In the genomic region with DNA sequence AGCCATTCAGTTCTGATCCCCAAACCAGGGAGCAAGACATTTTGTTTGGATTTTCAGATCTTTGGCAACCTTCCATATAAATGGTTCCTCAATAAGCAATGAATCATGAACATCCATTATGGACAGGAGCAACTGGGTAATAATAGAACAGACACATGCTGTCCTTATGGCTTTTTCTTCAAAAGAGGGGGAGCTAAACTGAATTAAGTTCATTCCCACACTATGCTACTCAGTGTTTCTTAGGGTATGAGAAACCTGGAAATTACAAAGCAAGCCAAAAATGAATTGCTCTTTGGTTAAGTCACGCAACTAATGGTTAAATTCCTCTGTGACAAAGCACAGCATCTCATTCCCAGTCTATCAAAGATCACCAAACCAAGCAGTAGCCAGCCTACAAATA, we compare ENCODE assay signal across 26 cellular contexts. TPM values are rescaled to one million over a fixed set of nuclear protein-coding genes. Genes with fewer than 3 reads are reported as not detected.
DNase-seq lines count a peak whose midpoint lies in the region; ATAC-seq, FAIRE-seq and TF ChIP-seq lines count a peak whose summit lies in the region.
"Had no signal": no experiment of that assay in that cellular context is flagged by ENCODE, and none has a peak within 500 bp of the region (broad histone marks: within the 10 kb centered on the region; RNA-seq: fewer than 3 reads in every experiment).

No MANE protein-coding gene starts in this region.

- peak; percentile 9 for FAIRE-seq in GM12891 (lab: Jason Lieb, UNC)
- no peak for FAIRE-seq in astrocyte (lab: Jason Lieb, UNC)
- FAIRE-seq: RCC 7860 had no signal

- H3K27me3 ChIP-seq in astrocyte (ENCODE audit: insufficient read depth, low read length) (no peaks in the 10 kb centered on the region), uterus (no peaks in the 10 kb centered on the region)
- H3K27me3 ChIP-seq: brain microvascular endothelial cell, spleen, tibial nerve had no signal

- ATAC-seq in HG03135 (IDR thresholded peaks at IDR 0.05; ENCODE audit: unreplicated experiment) = no peak
- ATAC-seq: activated naive CD8-positive, alpha-beta T cell treated with anti-CD3 and anti-CD28 coated beads, Interleukin-2, amount 50 U/mL, for 24 hours had no signal

- no peaks in the 10 kb centered on the region for H3K4me1 Mint-ChIP-seq in astrocyte (ENCODE audit: low read depth, unreplicated experiment)

- no peak overlapping the region for H3K4me3 Mint-ChIP-seq in astrocyte (ENCODE audit: unreplicated experiment)
- H3K4me3 Mint-ChIP-seq: activated naive CD8-positive, alpha-beta T cell treated with anti-CD3 and anti-CD28 coated beads, Interleukin-2, amount 50 U/mL, for 24 hours; activated T-cell treated with anti-CD3 and anti-CD28 coated beads, Interleukin-2, amount 50 U/mL, for 24 hours; T-helper 1 cell treated with Interleukin-12 subunit alpha and Interleukin-12 subunit beta and Interleukin-4 antibody, amounts not matched to agents 30 μg/mL and 1 μg/mL, for 36 hours had no signal

- H3K79me2 ChIP-seq in astrocyte (ENCODE audit: insufficient read depth, low read length) = no peaks in the 10 kb centered on the region
- H3K79me2 ChIP-seq: parathyroid adenoma had no signal

- H3K36me3 ChIP-seq in astrocyte (ENCODE audit: insufficient read depth, low read length) (no peaks in the 10 kb centered on the region), uterus (no peaks in the 10 kb centered on the region)
- H3K36me3 ChIP-seq: BLaER1 treated with 17β-estradiol and CSF1 and Interleukin-3, amounts not matched to agents 10 nM and 100 nM; brain microvascular endothelial cell; spleen; tibial nerve had no signal

- TF ChIP-seq CTCF in astrocyte (IDR thresholded peaks at IDR 0.05; ENCODE audit: insufficient read depth, low read depth, low read length) = no peak
- no peak for TF ChIP-seq CTCF in foreskin fibroblast (IDR thresholded peaks at IDR 0.05; ENCODE audit: low read depth, low read length)
- TF ChIP-seq CTCF in uterus (IDR thresholded peaks at IDR 0.05) = no peak

- H3K4me1 ChIP-seq in astrocyte (ENCODE audit: insufficient read depth, low read length) (peaks cover 6% of the 10 kb centered on the region), uterus (peaks cover 5 to 11% of the 10 kb centered on the region in 2 donors)
- H3K4me1 ChIP-seq: BLaER1 treated with 17β-estradiol and CSF1 and Interleukin-3, amounts not matched to agents 10 nM and 100 nM; Caco-2; parathyroid adenoma had no signal

- H2AFZ ChIP-seq in astrocyte (ENCODE audit: low read depth, low read length) = no peak overlapping the region
- H2AFZ ChIP-seq: parathyroid adenoma had no signal

- no peaks in the 10 kb centered on the region for H4K20me1 ChIP-seq in astrocyte (ENCODE audit: insufficient read depth, low read length)
- H4K20me1 ChIP-seq: BLaER1 treated with 17β-estradiol and CSF1 and Interleukin-3, amounts not matched to agents 10 nM and 100 nM had no signal

- H3K36me3 Mint-ChIP-seq in astrocyte (ENCODE audit: low read depth, unreplicated experiment) = no peaks in the 10 kb centered on the region

- H3K9ac ChIP-seq in astrocyte (ENCODE audit: low read length) = no peak overlapping the region
- H3K9ac ChIP-seq: BLaER1 treated with 17β-estradiol and CSF1 and Interleukin-3, amounts not matched to agents 10 nM and 100 nM; parathyroid adenoma had no signal

- H3K27ac Mint-ChIP-seq in astrocyte (ENCODE audit: unreplicated experiment) = no peak overlapping the region
- H3K27ac Mint-ChIP-seq: activated naive CD8-positive, alpha-beta T cell treated with anti-CD3 and anti-CD28 coated beads, Interleukin-2, amount 50 U/mL, for 24 hours; activated T-cell treated with anti-CD3 and anti-CD28 coated beads, Interleukin-2, amount 50 U/mL, for 24 hours; T-helper 1 cell treated with Interleukin-12 subunit alpha and Interleukin-12 subunit beta and Interleukin-4 antibody, amounts not matched to agents 30 μg/mL and 1 μg/mL, for 36 hours had no signal

- DNase-seq in GM12891 (ENCODE audit: insufficient read length, low spot score) (no peak), astrocyte (ENCODE audit: low read depth) (peak; percentile 88), foreskin fibroblast (peak; percentile 59 to 75), uterus (no peak), SIG-M5 (lab: John Stamatoyannopoulos, UW) (no peak)
- DNase-seq in activated CD4-positive, CD25-positive, alpha-beta regulatory T cell treated with anti-CD3 and anti-CD28 coated beads, Interleukin-2, amount 50 U/mL, for 72 hours = no peak
- DNase-seq: activated CD4-positive, alpha-beta T cell treated with anti-CD3 and anti-CD28 coated beads for 48 hours; activated naive CD8-positive, alpha-beta T cell treated with anti-CD3 and anti-CD28 coated beads, Interleukin-2, amount 50 U/mL, for 24 hours; activated T-cell treated with anti-CD3 and anti-CD28 coated beads, Interleukin-2, amount 50 U/mL, for 24 hours; brain microvascular endothelial cell; Caco-2; DMS79; foreskin melanocyte; GOT3; NCI-H1417; NCI-H2029 treated with DMSO at 0.1 percent for 48 hours; NCI-H2227 treated with DMSO at 0.1 percent for 48 hours; spleen had no signal

- TF ChIP-seq POLR2A in GM12891 (IDR thresholded peaks at IDR 0.05; ENCODE audit: low read depth, low read length) (no peak), uterus (IDR thresholded peaks at IDR 0.05) (no peak)

- H3K4me3 ChIP-seq in astrocyte (ENCODE audit: insufficient read depth, low read depth, low read length) = no peak overlapping the region
- no peak overlapping the region for H3K4me3 ChIP-seq in foreskin fibroblast (ENCODE audit: low read depth in 1 of 2, low read length in 2 of 2)
- no peak overlapping the region for H3K4me3 ChIP-seq in uterus
- H3K4me3 ChIP-seq: BLaER1 treated with 17β-estradiol and CSF1 and Interleukin-3, amounts not matched to agents 10 nM and 100 nM; lung; spleen; tibial nerve had no signal

- H3K27ac ChIP-seq in astrocyte (ENCODE audit: low read depth, low read length) (no peak overlapping the region), uterus (peak overlapping the region; percentile 72 to 74)
- H3K27ac ChIP-seq: BLaER1 treated with 17β-estradiol and CSF1 and Interleukin-3, amounts not matched to agents 10 nM and 100 nM; brain microvascular endothelial cell; parathyroid adenoma; spleen; tibial nerve had no signal

- intact Hi-C loops in uterus (cut with DNase I; ENCODE audit: low total_unique reads) = no loop called here

- H3K9me3 ChIP-seq in astrocyte (ENCODE audit: insufficient read depth, low read depth, low read length) (no peaks in the 10 kb centered on the region), uterus (no peaks in the 10 kb centered on the region)
- H3K9me3 ChIP-seq: BLaER1 treated with 17β-estradiol and CSF1 and Interleukin-3, amounts not matched to agents 10 nM and 100 nM; Caco-2; spleen; tibial nerve had no signal

- peaks cover 1% of the 10 kb centered on the region for H3K27me3 Mint-ChIP-seq in astrocyte (ENCODE audit: low read depth, unreplicated experiment)
- H3K27me3 Mint-ChIP-seq: activated naive CD8-positive, alpha-beta T cell treated with anti-CD3 and anti-CD28 coated beads, Interleukin-2, amount 50 U/mL, for 24 hours; activated T-cell treated with anti-CD3 and anti-CD28 coated beads, Interleukin-2, amount 50 U/mL, for 24 hours had no signal

- no peaks in the 10 kb centered on the region for H3K9me3 Mint-ChIP-seq in astrocyte (ENCODE audit: unreplicated experiment)
- H3K9me3 Mint-ChIP-seq: activated naive CD8-positive, alpha-beta T cell treated with anti-CD3 and anti-CD28 coated beads, Interleukin-2, amount 50 U/mL, for 24 hours; activated T-cell treated with anti-CD3 and anti-CD28 coated beads, Interleukin-2, amount 50 U/mL, for 24 hours had no signal

- H3K4me2 ChIP-seq in astrocyte (ENCODE audit: low read length) = no peak overlapping the region
- H3K4me2 ChIP-seq: BLaER1 treated with 17β-estradiol and CSF1 and Interleukin-3, amounts not matched to agents 10 nM and 100 nM had no signal

TF ChIP-seq in GM12891, 5 proteins besides CTCF, POLR2A, EP300 and RAD21:
- no peak for TF ChIP-seq PAX5 (IDR thresholded peaks at IDR 0.05; ENCODE audit: insufficient read depth, low read length, severe bottlenecking)
- no peak for TF ChIP-seq SPI1 (IDR thresholded peaks at IDR 0.05; ENCODE audit: low read depth, low read length)
- TF ChIP-seq TAF1 (IDR thresholded peaks at IDR 0.05; ENCODE audit: low read depth, low read length) = no peak
- TF ChIP-seq POU2F2 (IDR thresholded peaks at IDR 0.05; ENCODE audit: low read depth, low read length) = no peak
- no peak for TF ChIP-seq POLR2AphosphoS5 (IDR thresholded peaks at IDR 0.05; ENCODE audit: low read depth, low read length)

RNA-seq across cellular contexts. Expression of a gene that starts 51.0 kb away (rescaled TPM):
- not detected for polyA plus RNA-seq in GM12891 (2012; ENCODE audit: low read depth, missing spikeins)
- 0.26 TPM in 1 of 2 replicates, not detected in the other for total RNA-seq in astrocyte
- total RNA-seq in uterus = 1 to 10 TPM; 1.5 to 7.1 (median 4.7) TPM
- polyA plus RNA-seq: neural cell had no signal

Comparison
In these comparisons a context has a peak if more than half of its experiments do, and no peak if none do; other contexts are left out.
1. DNase-seq: peak in astrocyte (single experiment) and foreskin fibroblast (2 of 2); none in GM12891 (single experiment), uterus (0 of 2), SIG-M5 (single experiment) and activated CD4-positive, CD25-positive, alpha-beta regulatory T cell treated with anti-CD3 and anti-CD28 coated beads, Interleukin-2, amount 50 U/mL, for 72 hours (single experiment).